In genomic region chr12:122864894-122865253, GRCh38 we compare ENCODE assay signal across 14 cellular contexts. TPM values are rescaled to one million over a fixed set of nuclear protein-coding genes. Genes with fewer than 3 reads are reported as not detected.
DNase-seq lines count a peak whose midpoint lies in the region; ATAC-seq and TF ChIP-seq lines count a peak whose summit lies in the region.
"Had no signal": no experiment of that assay in that cellular context is flagged by ENCODE, and none has a peak within 500 bp of the region (broad histone marks: within the 10 kb centered on the region; RNA-seq: fewer than 3 reads in every experiment).

No MANE protein-coding gene starts in this region.

- no peak overlapping the region for H3K4me2 ChIP-seq in trophoblast cell (ENCODE audit: low read length)

- no peak overlapping the region for H4K12ac ChIP-seq in trophoblast cell (ENCODE audit: low read depth, low read length)

- H3K4me3 ChIP-seq in gastroesophageal sphincter (no peak overlapping the region), trophoblast cell (ENCODE audit: low read depth, low read length) (peak overlapping the region; percentile 5)
- H3K4me3 ChIP-seq: SJCRH30 had no signal

- H3K36me3 Mint-ChIP-seq in activated CD8-positive, alpha-beta memory T cell treated with anti-CD3 and anti-CD28 coated beads, Interleukin-2, amount 10 ng/mL, durations not matched to agents 7 days and 5 days, result peaks cover 19% of the 10 kb centered on the region

- H3K9me3 ChIP-seq in gastroesophageal sphincter (no peaks in the 10 kb centered on the region), trophoblast cell (ENCODE audit: insufficient read depth, low read depth, low read length) (no peaks in the 10 kb centered on the region)
- H3K9me3 ChIP-seq: SJCRH30 had no signal

- H3K79me2 ChIP-seq in trophoblast cell (ENCODE audit: control insufficient read depth, insufficient read depth, low read length, poor library complexity), result no peaks in the 10 kb centered on the region

- no peak overlapping the region for H2AFZ ChIP-seq in trophoblast cell (ENCODE audit: insufficient read depth, low read length, poor library complexity)

- H3K27me3 Mint-ChIP-seq in activated CD8-positive, alpha-beta memory T cell treated with anti-CD3 and anti-CD28 coated beads, Interleukin-2, amount 10 ng/mL, durations not matched to agents 7 days and 5 days, result no peaks in the 10 kb centered on the region
- H3K27me3 Mint-ChIP-seq: CD4-positive, CD25-positive, alpha-beta regulatory T cell had no signal

- no peak for TF ChIP-seq CTCF in RWPE1 (conservative IDR thresholded peaks at IDR 0.05; ENCODE audit: low read depth)
- TF ChIP-seq CTCF in gastroesophageal sphincter (IDR thresholded peaks at IDR 0.05), result no peak

- H3K36me3 ChIP-seq in gastroesophageal sphincter (peaks cover 0 to 65% of the 10 kb centered on the region in 2 donors), trophoblast cell (ENCODE audit: control insufficient read depth in 1 of 2, insufficient read depth in 2 of 2, low read length in 2 of 2) (peaks cover 51 to 59% of the 10 kb centered on the region in 2 experiments)

- no peak overlapping the region for H4K8ac ChIP-seq in trophoblast cell (ENCODE audit: low read depth, low read length)

- no peak overlapping the region for H4K91ac ChIP-seq in trophoblast cell (ENCODE audit: low read depth, low read length)

- no peak for TF ChIP-seq EP300 in gastroesophageal sphincter (IDR thresholded peaks at IDR 0.05)

- H3K14ac ChIP-seq in trophoblast cell (ENCODE audit: low read length), result no peak overlapping the region

- no peaks in the 10 kb centered on the region for H3K27me3 ChIP-seq in gastroesophageal sphincter
- no peaks in the 10 kb centered on the region for H3K27me3 ChIP-seq in trophoblast cell (ENCODE audit: insufficient read depth, low read length)
- H3K27me3 ChIP-seq: SJCRH30 had no signal

- no peaks in the 10 kb centered on the region for H3K4me1 Mint-ChIP-seq in activated CD8-positive, alpha-beta memory T cell treated with anti-CD3 and anti-CD28 coated beads, Interleukin-2, amount 10 ng/mL, durations not matched to agents 7 days and 5 days

- TF ChIP-seq POLR2A in gastroesophageal sphincter (IDR thresholded peaks at IDR 0.05), result no peak

- no peaks in the 10 kb centered on the region for H3K9me3 Mint-ChIP-seq in activated CD8-positive, alpha-beta memory T cell treated with anti-CD3 and anti-CD28 coated beads, Interleukin-2, amount 10 ng/mL, durations not matched to agents 7 days and 5 days (ENCODE audit: low read depth)
- H3K9me3 Mint-ChIP-seq: activated T-helper 2 cell treated with anti-CD3 and anti-CD28 coated beads, Interferon-gamma antibody, Interleukin-2, Interleukin-4, amounts not matched to agents 10 μg/mL and 5 μg/mL and 100 μg/mL, durations not matched to agents 14 hours and 24 hours and 36 hours; CD4-positive, CD25-positive, alpha-beta regulatory T cell had no signal

- no peaks in the 10 kb centered on the region for H3K79me1 ChIP-seq in trophoblast cell (ENCODE audit: low read length)

- H3K9ac ChIP-seq in trophoblast cell (ENCODE audit: low read length), result no peak overlapping the region

- no peak overlapping the region for H3K18ac ChIP-seq in trophoblast cell (ENCODE audit: low read length)

- H3K27ac ChIP-seq in RWPE1 (peak overlapping the region; percentile 95), gastroesophageal sphincter (peak overlapping the region in 3 of 4 donors; percentile 48 to 70 (median 61)), trophoblast cell (ENCODE audit: low read depth, low read length) (no peak overlapping the region)
- H3K27ac ChIP-seq: SJCRH30 had no signal

- H3K4me1 ChIP-seq in gastroesophageal sphincter, result peaks cover 0 to 80% (median 24%) of the 10 kb centered on the region in 3 donors
- peaks cover 0 to 4% of the 10 kb centered on the region in 2 experiments for H3K4me1 ChIP-seq in trophoblast cell (ENCODE audit: control insufficient read depth in 1 of 2, insufficient read depth in 2 of 2, low read length in 2 of 2)
- H3K4me1 ChIP-seq: SJCRH30 had no signal

- POLR2A ChIA-PET in RWPE1 (lab: Yijun Ruan, JAX; ENCODE audit: low non-redundant PET), result no interaction called here

- no peak overlapping the region for H2BK12ac ChIP-seq in trophoblast cell (ENCODE audit: low read length)

- no peak overlapping the region for H3K4me3 Mint-ChIP-seq in activated CD8-positive, alpha-beta memory T cell treated with anti-CD3 and anti-CD28 coated beads, Interleukin-2, amount 10 ng/mL, durations not matched to agents 7 days and 5 days

- no peak overlapping the region for H3K23ac ChIP-seq in trophoblast cell (ENCODE audit: low read length)

- WGBS in gastroesophageal sphincter (ENCODE audit: low coverage in 1 of 2), 2 donors, result 61% methylated on average over 2 of the region's 5 CpGs; no CpG with 5 or more reads in 1 of the 2 donors
- WGBS in trophoblast cell (ENCODE audit: extremely low coverage, insufficient coverage, insufficient read length), result no CpG with 5 or more reads among the region's 5 CpGs

- no peak overlapping the region for H2BK5ac ChIP-seq in trophoblast cell (ENCODE audit: low read depth, low read length, poor library complexity)

- ATAC-seq in activated CD8-positive, alpha-beta memory T cell treated with anti-CD3 and anti-CD28 coated beads, Interleukin-2, amount 10 ng/mL, durations not matched to agents 7 days and 5 days, result no peak
- no peak for ATAC-seq in gastroesophageal sphincter

- CTCF ChIA-PET in activated CD8-positive, alpha-beta memory T cell treated with anti-CD3 and anti-CD28 coated beads, Interleukin-2, amount 10 ng/mL, durations not matched to agents 7 days and 5 days (lab: Charles Lee), result interaction anchor here (0.9 to 6.7 kb wide), 4 partner anchors 38 to 88 kb away, joined by 4 to 58 read pairs (median 6); no protein-coding TSS in a partner anchor
- CTCF ChIA-PET in RWPE1 (lab: Yijun Ruan, JAX), result interaction anchor here (0.6 to 1.4 kb wide), 3 partner anchors 25 to 88 kb away, joined by 3 to 8 read pairs (median 4); no protein-coding TSS in a partner anchor

- DNase-seq in activated CD8-positive, alpha-beta memory T cell treated with anti-CD3 and anti-CD28 coated beads, Interleukin-2, amount 10 ng/mL, durations not matched to agents 7 days and 5 days, result no peak
- DNase-seq in activated CD8-positive, alpha-beta memory T cell treated with anti-CD3 and anti-CD28 coated beads, Interleukin-2, amount 50 U/mL, for 4 hours, result no peak
- DNase-seq in RWPE1 (ENCODE audit: low spot score) (no peak), trophoblast cell (no peak), CD1c-positive myeloid dendritic cell (ENCODE audit: extremely low spot score) (no peak), DMS 273 treated with DMSO at 0.1 percent for 48 hours (lab: John Stamatoyannopoulos, UW) (no peak)
- DNase-seq in activated CD4-positive, CD25-positive, alpha-beta regulatory T cell (lab: John Stamatoyannopoulos, UW), result no peak
- DNase-seq: amniotic stem cell; CD4-positive, CD25-positive, alpha-beta regulatory T cell; NCI-H1436; NCI-H2171 treated with DMSO at 0.1 percent for 48 hours; SJCRH30 had no signal

- H2AK5ac ChIP-seq in trophoblast cell (ENCODE audit: low read length), result no peak overlapping the region

- H3K27ac Mint-ChIP-seq in activated CD8-positive, alpha-beta memory T cell treated with anti-CD3 and anti-CD28 coated beads, Interleukin-2, amount 10 ng/mL, durations not matched to agents 7 days and 5 days, result peak overlapping the region; percentile 13
- H3K27ac Mint-ChIP-seq: activated T-helper 2 cell treated with anti-CD3 and anti-CD28 coated beads, Interferon-gamma antibody, Interleukin-2, Interleukin-4, amounts not matched to agents 10 μg/mL and 5 μg/mL and 100 μg/mL, durations not matched to agents 14 hours and 24 hours and 36 hours had no signal

- no peak overlapping the region for H2BK120ac ChIP-seq in trophoblast cell (ENCODE audit: insufficient read depth, low read length, poor library complexity)

- no peak overlapping the region for H3K4ac ChIP-seq in trophoblast cell (ENCODE audit: low read depth, low read length)

RNA-seq across cellular contexts. Expression of gene HIP1R, which starts 29.6 kb away (rescaled TPM):
- total RNA-seq in activated CD8-positive, alpha-beta memory T cell treated with anti-CD3 and anti-CD28 coated beads, Interleukin-2, amount 10 ng/mL, durations not matched to agents 7 days and 5 days, result 10 to 100 TPM; 31.9 to 34.7 TPM
- 10 to 100 TPM; 10.2 to 32.5 (median 23.9) TPM for total RNA-seq in gastroesophageal sphincter
- polyA plus RNA-seq in trophoblast cell (2013), result 12.5 and 13.0 TPM in 2 replicates

RNA-seq across cellular contexts. Expression of gene VPS37B, which starts 31.1 kb away (rescaled TPM):
- 10 to 100 TPM; 25.7 to 29.7 TPM for total RNA-seq in activated CD8-positive, alpha-beta memory T cell treated with anti-CD3 and anti-CD28 coated beads, Interleukin-2, amount 10 ng/mL, durations not matched to agents 7 days and 5 days
- total RNA-seq in gastroesophageal sphincter, result 10 to 100 TPM; 23.4 to 47.4 (median 29.3) TPM
- 36.7 and 37.0 TPM in 2 replicates for polyA plus RNA-seq in trophoblast cell (2013)
